In the genomic region with DNA sequence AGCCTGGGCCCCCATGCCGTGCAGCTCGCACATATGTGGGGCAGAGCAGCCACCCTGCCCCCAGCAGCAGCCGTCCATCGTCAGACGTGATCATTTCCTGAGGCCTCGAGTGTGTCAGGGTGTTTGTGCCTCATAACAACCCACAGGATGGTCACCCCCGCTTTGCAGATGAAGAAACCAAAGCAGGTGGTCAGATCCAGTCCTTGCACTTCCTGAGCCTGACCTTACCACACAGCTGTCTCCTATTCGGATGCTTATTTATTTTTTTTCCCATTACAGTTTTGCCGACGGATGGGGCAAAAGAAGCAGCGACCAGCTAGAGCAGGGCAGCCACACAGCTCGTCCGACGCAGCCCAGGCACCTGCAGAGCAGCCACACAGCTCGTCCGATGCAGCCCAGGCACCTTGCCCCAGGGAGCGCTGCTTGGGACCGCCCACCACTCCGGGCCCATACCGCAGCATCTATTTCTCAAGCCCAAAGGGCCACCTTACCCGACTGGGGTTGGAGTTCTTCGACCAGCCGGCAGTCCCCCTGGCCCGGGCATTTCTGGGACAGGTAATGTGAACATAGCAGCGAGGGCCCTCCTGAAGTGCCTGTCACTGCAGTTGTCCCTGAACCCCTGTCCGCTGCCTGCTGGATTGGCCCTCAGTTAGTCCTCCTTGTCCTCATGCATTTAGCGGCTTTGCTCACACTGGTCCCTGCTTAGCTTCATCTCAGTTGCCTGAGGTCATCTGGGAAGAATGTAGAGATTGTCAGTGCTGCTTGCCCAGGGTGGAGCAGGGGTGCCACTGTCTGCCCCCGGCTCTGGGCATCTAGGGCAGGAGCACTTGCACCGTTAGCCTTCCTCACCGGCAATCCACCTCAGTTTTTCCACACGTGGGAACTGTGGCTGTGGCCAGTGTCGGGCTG, we compare ENCODE assay signal across 8 cellular contexts. TPM values are rescaled to one million over a fixed set of nuclear protein-coding genes. Genes with fewer than 3 reads are reported as not detected.
DNase-seq lines count a peak whose midpoint lies in the region; ATAC-seq and TF ChIP-seq lines count a peak whose summit lies in the region.

No MANE protein-coding gene starts in this region.

- peak overlapping the region in 4 of 5 experiments; percentile 52 to 87 (median 72) for H3K27ac Mint-ChIP-seq in brain

- no peaks in the 10 kb centered on the region for H3K9me3 Mint-ChIP-seq in brain

- H2AFZ ChIP-seq in ACC112 (ENCODE audit: low read length, unreplicated experiment): no peak overlapping the region

- peaks cover 15% of the 10 kb centered on the region for H3K27me3 Mint-ChIP-seq in brain

- H3K36me3 ChIP-seq in ACC112 (ENCODE audit: insufficient read depth, low read length) (no peaks in the 10 kb centered on the region), muscle layer of colon (ENCODE audit: insufficient read depth, low read length) (peaks cover 8% of the 10 kb centered on the region)

- H3K4me1 ChIP-seq in ACC112 (ENCODE audit: control insufficient read depth, insufficient read depth, low read length, unreplicated experiment) (peaks cover 57% of the 10 kb centered on the region), muscle layer of colon (ENCODE audit: insufficient read depth, low read length) (peaks cover 39% of the 10 kb centered on the region)

- ATAC-seq in HG02763 (IDR thresholded peaks at IDR 0.05; ENCODE audit: unreplicated experiment): no peak

- H3K9me3 ChIP-seq in muscle layer of colon (ENCODE audit: low read length): no peaks in the 10 kb centered on the region

- TF ChIP-seq CTCF in brain (conservative IDR thresholded peaks at IDR 0.05): no peak

- H3K9ac ChIP-seq in muscle layer of colon (ENCODE audit: low read length): peak overlapping the region; percentile 53

- DNase-seq in HT1080 (ENCODE audit: low read depth) (peak; percentile 36), NCI-H345 treated with DMSO at 0.1 percent for 48 hours (lab: John Stamatoyannopoulos, UW; ENCODE audit: unreplicated experiment) (no peak), kidney glomerular epithelial cell (lab: John Stamatoyannopoulos, UW) (no peak), NCI-H1694 treated with DMSO at 0.1 percent for 48 hours (lab: John Stamatoyannopoulos, UW) (no peak)

- H3K27me3 ChIP-seq in ACC112 (ENCODE audit: insufficient read depth, low read length) (no peaks in the 10 kb centered on the region), muscle layer of colon (ENCODE audit: control insufficient read depth in 1 of 2, insufficient read depth in 2 of 2, low read length in 2 of 2) (no peaks in the 10 kb centered on the region)

- peak overlapping the region; percentile 89 for H3K4me3 ChIP-seq in ACC112 (ENCODE audit: low read depth, low read length)
- H3K4me3 ChIP-seq in muscle layer of colon (ENCODE audit: low read depth in 1 of 2, low read length in 2 of 2): peak overlapping the region; percentile 67 to 85

- peak overlapping the region; percentile 80; the same call in 1 of the 2 replicates for H3K27ac ChIP-seq in ACC112 (ENCODE audit: low read depth, low read length)
- H3K27ac ChIP-seq in muscle layer of colon (ENCODE audit: low read depth, low read length): peak overlapping the region; percentile 90

- peaks cover 43% of the 10 kb centered on the region for H3K4me1 Mint-ChIP-seq in brain

- H3K36me3 Mint-ChIP-seq in brain: peaks cover 3% of the 10 kb centered on the region

- peaks cover 12% of the 10 kb centered on the region for H3K79me2 ChIP-seq in ACC112 (ENCODE audit: control insufficient read depth, insufficient read depth, low read length, unreplicated experiment)

- peak overlapping the region; percentile 87 to 93 (median 88) for H3K4me3 Mint-ChIP-seq in brain

RNA-seq across cellular contexts. Expression of a gene that starts 1.4 kb away (rescaled TPM):
- total RNA-seq in HT1080 (2014; rRNA removed; shearing (Covaris generic)): 198 and 210 TPM in 2 replicates
- polyA plus RNA-seq in HT1080 (2015; cell fraction: cytosol; rRNA removed): 136 and 181 TPM in 2 replicates
- polyA plus RNA-seq in HT1080 (2015; cell fraction: nucleus; rRNA removed): 67.5 and 68.1 TPM in 2 replicates
- 53.3 TPM for polyA plus RNA-seq in brain (ENCODE audit: insufficient read depth, low read depth, low replicate concordance)

RNA-seq across cellular contexts. Expression of a gene that starts 7.0 kb away (rescaled TPM):
- total RNA-seq in HT1080 (2014; rRNA removed; shearing (Covaris generic)): 18.0 and 21.4 TPM in 2 replicates
- polyA plus RNA-seq in HT1080 (2015; cell fraction: cytosol; rRNA removed): 23.2 and 27.8 TPM in 2 replicates
- polyA plus RNA-seq in HT1080 (2015; cell fraction: nucleus; rRNA removed): 138 and 147 TPM in 2 replicates
- polyA plus RNA-seq in brain (ENCODE audit: insufficient read depth, low read depth, low replicate concordance): 4.7 TPM

RNA-seq across cellular contexts. Expression of a gene that starts 25.8 kb away (rescaled TPM):
- total RNA-seq in HT1080 (2014; rRNA removed; shearing (Covaris generic)): 35.6 and 43.3 TPM in 2 replicates
- polyA plus RNA-seq in HT1080 (2015; cell fraction: cytosol; rRNA removed): 20.1 and 24.2 TPM in 2 replicates
- 9.0 and 11.9 TPM in 2 replicates for polyA plus RNA-seq in HT1080 (2015; cell fraction: nucleus; rRNA removed)
- 95.9 TPM for polyA plus RNA-seq in brain (ENCODE audit: insufficient read depth, low read depth, low replicate concordance)

RNA-seq across cellular contexts. Expression of a gene that starts 26.0 kb away (rescaled TPM):
- 18.2 and 21.6 TPM in 2 replicates for total RNA-seq in HT1080 (2014; rRNA removed; shearing (Covaris generic))
- polyA plus RNA-seq in HT1080 (2015; cell fraction: cytosol; rRNA removed): 18.3 and 22.1 TPM in 2 replicates
- 12.3 and 12.4 TPM in 2 replicates for polyA plus RNA-seq in HT1080 (2015; cell fraction: nucleus; rRNA removed)
- 27.6 TPM for polyA plus RNA-seq in brain (ENCODE audit: insufficient read depth, low read depth, low replicate concordance)

RNA-seq across cellular contexts. Expression of a gene that starts 59.1 kb away (rescaled TPM):
- 6.0 and 13.6 TPM in 2 replicates for total RNA-seq in HT1080 (2014; rRNA removed; shearing (Covaris generic))
- polyA plus RNA-seq in HT1080 (2015; cell fraction: cytosol; rRNA removed): 56.0 and 58.4 TPM in 2 replicates
- 48.7 and 52.1 TPM in 2 replicates for polyA plus RNA-seq in HT1080 (2015; cell fraction: nucleus; rRNA removed)
- polyA plus RNA-seq in brain (ENCODE audit: insufficient read depth, low read depth, low replicate concordance): 72.3 TPM
